Comparison of ENCODE assay signal across 16 cellular contexts in the genomic region with DNA sequence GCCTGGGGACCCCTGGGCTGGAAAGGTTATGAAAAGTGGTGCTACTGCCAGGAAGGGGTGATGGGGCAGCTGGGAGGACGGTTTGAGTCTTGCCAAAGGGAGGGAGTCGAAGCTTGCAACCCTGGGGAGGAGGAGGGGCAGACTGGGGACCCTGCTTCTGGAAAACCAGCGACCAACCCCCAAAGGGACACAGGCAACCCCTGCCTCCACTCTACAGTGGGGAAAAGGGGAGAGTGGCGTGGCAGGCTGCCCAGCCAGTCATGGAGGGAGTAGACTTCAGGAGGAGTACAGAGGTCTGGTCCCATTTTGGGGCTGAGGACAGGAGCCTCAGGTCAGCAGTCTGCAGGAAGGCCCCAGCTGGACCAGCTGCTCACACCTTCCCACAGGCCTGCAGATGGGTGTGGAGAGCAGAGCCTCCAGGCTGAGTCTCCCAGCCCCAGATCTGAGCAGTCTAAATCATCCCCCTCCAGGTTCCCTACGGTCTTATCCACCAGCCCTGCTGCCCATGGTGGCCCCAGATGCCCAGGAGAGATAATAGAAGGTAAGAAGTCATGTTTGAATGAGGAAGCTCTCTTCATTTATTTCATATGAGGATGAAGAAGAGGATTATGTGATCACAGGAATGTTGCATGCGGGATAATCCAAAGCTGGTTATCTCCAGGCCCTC. TPM values are rescaled to one million over a fixed set of nuclear protein-coding genes. Genes with fewer than 3 reads are reported as not detected.
DNase-seq lines count a peak whose midpoint lies in the region; ATAC-seq, FAIRE-seq and TF ChIP-seq lines count a peak whose summit lies in the region.
"Had no signal": no experiment of that assay in that cellular context is flagged by ENCODE, and none has a peak within 500 bp of the region (broad histone marks: within the 10 kb centered on the region; RNA-seq: fewer than 3 reads in every experiment).

No MANE protein-coding gene starts in this region.

- no peaks in the 10 kb centered on the region for H3K27me3 Mint-ChIP-seq in CD8-positive, alpha-beta T cell (ENCODE audit: low read depth)

- no peak overlapping the region for H3K27ac ChIP-seq in CD8-positive, alpha-beta T cell (ENCODE audit: low read depth, low read length)
- peak overlapping the region; percentile 32 for H3K27ac ChIP-seq in RWPE1
- no peak overlapping the region for H3K27ac ChIP-seq in HepG2 (ENCODE audit: extremely low read length, insufficient read depth, low read length)
- no peak overlapping the region for H3K27ac ChIP-seq in adrenal gland
- H3K27ac ChIP-seq: HL-60, uterus had no signal

- no peak for TF ChIP-seq EP300 in HepG2 (IDR thresholded peaks at IDR 0.05; ENCODE audit: low read depth in 2 of 2, low read length in 2 of 2)
- no peak for TF ChIP-seq EP300 in HepG2 (CRISPR knock-in tag; IDR thresholded peaks at IDR 0.05; ENCODE audit: borderline replicate concordance)

- H3K79me2 ChIP-seq in HepG2 (ENCODE audit: insufficient read depth, low read length), result peaks cover 6% of the 10 kb centered on the region

- intact Hi-C loops in CD8-positive, alpha-beta T cell (cut with DNase I, micrococcal nuclease), result loop anchor here in 1 of 2 experiments (5.0 kb wide), 1 partner anchor 59 kb away; no protein-coding TSS in a partner anchor
- intact Hi-C loops in HepG2 (cut with micrococcal nuclease; ENCODE audit: unreplicated experiment) (no loop called here), adrenal gland (cut with DNase I) (loop anchor here in 1 of 2 donors (5.0 kb wide), 1 partner anchor 44 kb away; no protein-coding TSS in a partner anchor)

- in situ Hi-C loops in HepG2 (cut with HindIII; ENCODE audit: extremely low pct_ligation_motif_present, low pct_unique_long_range_greater_than_20kb), result no loop called here

- H3K9me3 ChIP-seq in CD8-positive, alpha-beta T cell (ENCODE audit: low read length), result no peaks in the 10 kb centered on the region
- H3K9me3 ChIP-seq in HepG2 (ENCODE audit: low read length), result no peaks in the 10 kb centered on the region
- no peaks in the 10 kb centered on the region for H3K9me3 ChIP-seq in adrenal gland (replicated peaks in 1 of 3)
- H3K9me3 ChIP-seq: uterus had no signal

- no peak for FAIRE-seq in HepG2 (lab: Jason Lieb, UNC)

- no peak overlapping the region for H2AFZ ChIP-seq in HepG2 (ENCODE audit: low read length)

- no peak overlapping the region for H3K4me2 ChIP-seq in HepG2 (ENCODE audit: low read depth, low read length)

- H3K9me3 Mint-ChIP-seq in CD8-positive, alpha-beta T cell, result no peaks in the 10 kb centered on the region

- no peak overlapping the region for H3K4me3 ChIP-seq in CD8-positive, alpha-beta T cell (ENCODE audit: low read depth, low read length)
- H3K4me3 ChIP-seq in HepG2 (replicated peaks in 1 of 3; ENCODE audit: insufficient read depth in 1 of 3, low read depth in 2 of 3, low read length in 3 of 3), result no peak overlapping the region
- H3K4me3 ChIP-seq in adrenal gland, result no peak overlapping the region
- H3K4me3 ChIP-seq: uterus had no signal

- no peak overlapping the region for H3K9ac ChIP-seq in HepG2 (ENCODE audit: insufficient read depth, low read depth, low read length)

- POLR2A ChIA-PET in CD8-positive, alpha-beta T cell (lab: Charles Lee), result no interaction called here
- POLR2A ChIA-PET in RWPE1 (lab: Yijun Ruan, JAX; ENCODE audit: low non-redundant PET), result interaction anchor here (0.5 kb wide), 1 partner anchor 584 kb away, joined by 4 read pairs; no protein-coding TSS in a partner anchor
- POLR2A ChIA-PET in HepG2 (lab: Yijun Ruan, JAX), result interaction anchor here (1.1 to 1.7 kb wide), 2 partner anchors 49 to 57 kb away, joined by 3 to 4 read pairs; no protein-coding TSS in a partner anchor

- no peaks in the 10 kb centered on the region for H3K27me3 ChIP-seq in CD8-positive, alpha-beta T cell (ENCODE audit: insufficient read depth, low read length)
- no peaks in the 10 kb centered on the region for H3K27me3 ChIP-seq in HepG2 (ENCODE audit: control insufficient read depth in 1 of 2, insufficient read depth in 2 of 2, low read length in 2 of 2)
- H3K27me3 ChIP-seq in adrenal gland, result no peaks in the 10 kb centered on the region
- H3K27me3 ChIP-seq: uterus had no signal

- DNase-seq in AG20443 (ENCODE audit: low spot score) (peak; percentile 1), RWPE1 (ENCODE audit: low spot score) (no peak), HepG2 (ENCODE audit: low spot score) (no peak), NCI-H82 treated with DMSO at 0.1 percent for 48 hours (lab: John Stamatoyannopoulos, UW; ENCODE audit: unreplicated experiment) (no peak), adrenal gland (no peak), foreskin melanocyte (no peak)
- no peak for DNase-seq in CD8-positive, alpha-beta T cell
- DNase-seq: dermis blood vessel endothelial cell; NK-92 treated with Interleukin-12 subunit alpha and Interleukin-12 subunit beta, amount 100 ng/mL, for 24 hours; stimulated activated CD4-positive, alpha-beta T cell treated with anti-CD3 and anti-CD28 coated beads, Interleukin-4, amount 100 ng/mL, for 1 hour; uterus had no signal

- TF ChIP-seq RAD21 in HepG2 (CRISPR knock-in tag; IDR thresholded peaks at IDR 0.05), result no peak

- CTCF ChIA-PET in CD8-positive, alpha-beta T cell (lab: Charles Lee), result interaction anchor here (0.6 kb wide), 1 partner anchor 260 kb away, joined by 3 read pairs; no protein-coding TSS in a partner anchor
- CTCF ChIA-PET in RWPE1 (lab: Yijun Ruan, JAX), result no interaction called here
- CTCF ChIA-PET in HepG2 (lab: Yijun Ruan, JAX; ENCODE audit: low intra/inter-chr PET ratio, low total read pairs), result no interaction called here

- no peaks in the 10 kb centered on the region for H4K20me1 ChIP-seq in HepG2 (ENCODE audit: insufficient read depth, low read length)

- H3K27ac Mint-ChIP-seq in CD8-positive, alpha-beta T cell, result no peak overlapping the region

- BruUV-seq in HepG2 (replicated peaks; lab: Mats Ljungman, UMichigan), result no TSS peak

- peaks cover 29% of the 10 kb centered on the region for H3K36me3 Mint-ChIP-seq in CD8-positive, alpha-beta T cell

- H3K4me1 ChIP-seq in CD8-positive, alpha-beta T cell (ENCODE audit: insufficient read depth, low read length), result no peaks in the 10 kb centered on the region
- no peaks in the 10 kb centered on the region for H3K4me1 ChIP-seq in HepG2 (ENCODE audit: insufficient read depth, low read length)
- H3K4me1 ChIP-seq in adrenal gland (replicated peaks in 1 of 2), result no peaks in the 10 kb centered on the region
- H3K4me1 ChIP-seq: uterus had no signal

- TF ChIP-seq CTCF in CD8-positive, alpha-beta T cell (IDR thresholded peaks at IDR 0.05), result no peak
- no peak for TF ChIP-seq CTCF in RWPE1 (conservative IDR thresholded peaks at IDR 0.05; ENCODE audit: low read depth)
- TF ChIP-seq CTCF in HepG2 (CRISPR knock-in tag; IDR thresholded peaks at IDR 0.05), result no peak
- TF ChIP-seq CTCF in adrenal gland (IDR thresholded peaks at IDR 0.05), result no peak

- H3K4me1 Mint-ChIP-seq in CD8-positive, alpha-beta T cell (ENCODE audit: low read depth), result peaks cover 21% of the 10 kb centered on the region

- ATAC-seq in CD8-positive, alpha-beta T cell, result no peak
- no peak for ATAC-seq in HepG2
- ATAC-seq: left lobe of liver, sciatic nerve had no signal

- H3K4me3 Mint-ChIP-seq in CD8-positive, alpha-beta T cell, result peak overlapping the region; percentile 29

- TF ChIP-seq POLR2A in HepG2 (IDR thresholded peaks at IDR 0.05; ENCODE audit: insufficient read depth in 1 of 2, low read depth in 2 of 2, low read length in 2 of 2) (no peak), adrenal gland (IDR thresholded peaks at IDR 0.05) (no peak)

- 98% methylated on average over 6 of the region's 6 CpGs for WGBS in HepG2 (ENCODE audit: low lambda C conversion rate)
- WGBS in adrenal gland, 4 donors, result 72 to 94% (median 80%) methylated on average over 5 to 6 of the region's 6 CpGs

- H3K36me3 ChIP-seq in CD8-positive, alpha-beta T cell (ENCODE audit: insufficient read depth, low read length), result peaks cover 20% of the 10 kb centered on the region
- H3K36me3 ChIP-seq in HepG2 (replicated peaks in 1 of 2; ENCODE audit: control insufficient read depth in 1 of 2, insufficient read depth in 2 of 2, low read length in 2 of 2), result peaks cover 4 to 28% of the 10 kb centered on the region in 2 experiments
- H3K36me3 ChIP-seq in adrenal gland (replicated peaks in 1 of 2), result peaks cover 0 to 16% of the 10 kb centered on the region in 2 donors
- H3K36me3 ChIP-seq: uterus had no signal

RNA-seq across cellular contexts. Expression of gene DDT, which starts 3.3 kb away (rescaled TPM):
- total RNA-seq in CD8-positive, alpha-beta T cell, result 10 to 100 TPM; 70.9 to 77.5 TPM
- total RNA-seq in HepG2 (2016; rRNA removed; fragmentation: Illumina TruSeq; extraction: Trizol) (120 and 143 TPM in 2 replicates), adrenal gland (100 to 1,000 TPM in 7 of 8 donors, 10 to 100 TPM in 1; 90.1 to 202 (median 146) TPM)
- total RNA-seq in HepG2 (2016; cell fraction: cytosol; rRNA removed; fragmentation: Illumina TruSeq; extraction: Trizol; ENCODE audit: low read depth), result 60.4 and 70.3 TPM in 2 replicates
- total RNA-seq in HepG2 (2016; cell fraction: insoluble cytoplasmic fraction; rRNA removed; fragmentation: Illumina TruSeq; extraction: Trizol), result 129 and 145 TPM in 2 replicates
- 63.1 and 70.2 TPM in 2 replicates for total RNA-seq in HepG2 (2016; cell fraction: membrane; rRNA removed; fragmentation: Illumina TruSeq; extraction: Trizol)
- total RNA-seq in HepG2 (2016; cell fraction: nucleus; rRNA removed; fragmentation: Illumina TruSeq; extraction: Trizol), result 47.8 and 63.8 TPM in 2 replicates
- polyA plus RNA-seq in HepG2 (2011; rRNA removed) (159 and 181 TPM in 2 replicates), adrenal gland (100 to 1,000 TPM in 1 of 3 donors, 10 to 100 TPM in 2; 62.1 to 184 (median 95.3) TPM)
- 124 and 244 TPM in 2 replicates for polyA plus RNA-seq in HepG2 (2011; cell fraction: cytosol; rRNA removed)
- 150 and 188 TPM in 2 replicates for polyA plus RNA-seq in HepG2 (2011; cell fraction: nucleus; rRNA removed)
- polyA plus RNA-seq in HepG2 (2012), result 66.3 and 104 TPM in 2 replicates
- 67.3 and 70.6 TPM in 2 replicates for polyA plus RNA-seq in HepG2 (2016; cell fraction: cytosol; fragmentation: Illumina TruSeq; extraction: Trizol; ENCODE audit: low read depth)
- polyA plus RNA-seq in HepG2 (2016; cell fraction: insoluble cytoplasmic fraction; fragmentation: Illumina TruSeq; extraction: Trizol; ENCODE audit: low read depth), result 125 and 141 TPM in 2 replicates
- 61.9 and 66.8 TPM in 2 replicates for polyA plus RNA-seq in HepG2 (2016; cell fraction: membrane; fragmentation: Illumina TruSeq; extraction: Trizol; ENCODE audit: low read depth)
- polyA plus RNA-seq in HepG2 (2016; cell fraction: nucleus; fragmentation: Illumina TruSeq; extraction: Trizol; ENCODE audit: insufficient read depth, low read depth), result 98.1 and 122 TPM in 2 replicates
- 36.0 and 80.8 TPM in 2 replicates for polyA minus RNA-seq in HepG2 (2011; rRNA and poly(A)+ RNA removed; ENCODE audit: low replicate concordance)
- polyA minus RNA-seq in HepG2 (2011; cell fraction: cytosol; rRNA and poly(A)+ RNA removed), result 35.0 and 38.4 TPM in 2 replicates
- polyA minus RNA-seq in HepG2 (2011; cell fraction: nucleus; rRNA and poly(A)+ RNA removed), result 27.8 and 28.0 TPM in 2 replicates

RNA-seq across cellular contexts. Expression of gene DDTL, which starts 4.3 kb away (rescaled TPM):
- total RNA-seq in CD8-positive, alpha-beta T cell, result not detected
- total RNA-seq in HepG2 (2016; rRNA removed; fragmentation: Illumina TruSeq; extraction: Trizol), result 0.31 TPM in 1 of 2 replicates, not detected in the other
- total RNA-seq in HepG2 (2016; cell fraction: cytosol; rRNA removed; fragmentation: Illumina TruSeq; extraction: Trizol; ENCODE audit: low read depth), result 0.30 TPM in 1 of 2 replicates, not detected in the other
- 0.13 and 0.26 TPM in 2 replicates for total RNA-seq in HepG2 (2016; cell fraction: insoluble cytoplasmic fraction; rRNA removed; fragmentation: Illumina TruSeq; extraction: Trizol)
- 0.28 TPM in 1 of 2 replicates, not detected in the other for total RNA-seq in HepG2 (2016; cell fraction: membrane; rRNA removed; fragmentation: Illumina TruSeq; extraction: Trizol)
- 0.28 TPM in 1 of 2 replicates, not detected in the other for total RNA-seq in HepG2 (2016; cell fraction: nucleus; rRNA removed; fragmentation: Illumina TruSeq; extraction: Trizol)
- polyA plus RNA-seq in HepG2 (2011; rRNA removed), result 0.07 TPM in 1 of 2 replicates, not detected in the other
- polyA plus RNA-seq in HepG2 (2011; cell fraction: cytosol; rRNA removed), result not detected in 2 replicates
- polyA plus RNA-seq in HepG2 (2011; cell fraction: nucleus; rRNA removed), result 0.10 TPM in 1 of 2 replicates, not detected in the other
- 4.9 and 5.3 TPM in 2 replicates for polyA plus RNA-seq in HepG2 (2012)
- 0.10 TPM in 1 of 2 replicates, not detected in the other for polyA plus RNA-seq in HepG2 (2016; cell fraction: cytosol; fragmentation: Illumina TruSeq; extraction: Trizol; ENCODE audit: low read depth)
- polyA plus RNA-seq in HepG2 (2016; cell fraction: insoluble cytoplasmic fraction; fragmentation: Illumina TruSeq; extraction: Trizol; ENCODE audit: low read depth), result 0.23 TPM in 1 of 2 replicates, not detected in the other
- not detected in 2 replicates for polyA plus RNA-seq in HepG2 (2016; cell fraction: membrane; fragmentation: Illumina TruSeq; extraction: Trizol; ENCODE audit: low read depth)
- polyA plus RNA-seq in HepG2 (2016; cell fraction: nucleus; fragmentation: Illumina TruSeq; extraction: Trizol; ENCODE audit: insufficient read depth, low read depth), result not detected in 2 replicates
- 0.22 and 11.7 TPM in 2 replicates for polyA minus RNA-seq in HepG2 (2011; rRNA and poly(A)+ RNA removed; ENCODE audit: low replicate concordance)
- not detected in 2 replicates for polyA minus RNA-seq in HepG2 (2011; cell fraction: cytosol; rRNA and poly(A)+ RNA removed)
- polyA minus RNA-seq in HepG2 (2011; cell fraction: nucleus; rRNA and poly(A)+ RNA removed), result not detected in 2 replicates
- total RNA-seq in adrenal gland, result 1 to 10 TPM in 4 of 8 donors, under 1 TPM in 2, not detected in 2; 0.43 to 4.2 (median 1.8) TPM
- polyA plus RNA-seq in adrenal gland, result 1 to 10 TPM in 1 of 3 donors, under 1 TPM in 1, not detected in 1; 0.98 to 3.5 TPM
- total RNA-seq: left lobe of liver had no signal

RNA-seq across cellular contexts. Expression of gene GSTT2, which starts 9.0 kb away (rescaled TPM):
- not detected for total RNA-seq in CD8-positive, alpha-beta T cell
- total RNA-seq in HepG2 (2016; rRNA removed; fragmentation: Illumina TruSeq; extraction: Trizol), result not detected in 2 replicates
- total RNA-seq in HepG2 (2016; cell fraction: cytosol; rRNA removed; fragmentation: Illumina TruSeq; extraction: Trizol; ENCODE audit: low read depth), result not detected in 2 replicates
- not detected in 2 replicates for total RNA-seq in HepG2 (2016; cell fraction: insoluble cytoplasmic fraction; rRNA removed; fragmentation: Illumina TruSeq; extraction: Trizol)
- not detected in 2 replicates for total RNA-seq in HepG2 (2016; cell fraction: membrane; rRNA removed; fragmentation: Illumina TruSeq; extraction: Trizol)
- total RNA-seq in HepG2 (2016; cell fraction: nucleus; rRNA removed; fragmentation: Illumina TruSeq; extraction: Trizol), result not detected in 2 replicates
- polyA plus RNA-seq in HepG2 (2011; rRNA removed), result not detected in 2 replicates
- not detected in 2 replicates for polyA plus RNA-seq in HepG2 (2011; cell fraction: cytosol; rRNA removed)
- 0.21 and 0.71 TPM in 2 replicates for polyA plus RNA-seq in HepG2 (2011; cell fraction: nucleus; rRNA removed)
- polyA plus RNA-seq in HepG2 (2012), result 0.21 TPM in 1 of 2 replicates, not detected in the other
- not detected in 2 replicates for polyA plus RNA-seq in HepG2 (2016; cell fraction: cytosol; fragmentation: Illumina TruSeq; extraction: Trizol; ENCODE audit: low read depth)
- not detected in 2 replicates for polyA plus RNA-seq in HepG2 (2016; cell fraction: insoluble cytoplasmic fraction; fragmentation: Illumina TruSeq; extraction: Trizol; ENCODE audit: low read depth)
- polyA plus RNA-seq in HepG2 (2016; cell fraction: membrane; fragmentation: Illumina TruSeq; extraction: Trizol; ENCODE audit: low read depth), result not detected in 2 replicates
- polyA plus RNA-seq in HepG2 (2016; cell fraction: nucleus; fragmentation: Illumina TruSeq; extraction: Trizol; ENCODE audit: insufficient read depth, low read depth), result 0.45 TPM in 1 of 2 replicates, not detected in the other
- polyA minus RNA-seq in HepG2 (2011; rRNA and poly(A)+ RNA removed; ENCODE audit: low replicate concordance), result not detected in 2 replicates
- polyA minus RNA-seq in HepG2 (2011; cell fraction: cytosol; rRNA and poly(A)+ RNA removed), result not detected in 2 replicates
- polyA minus RNA-seq in HepG2 (2011; cell fraction: nucleus; rRNA and poly(A)+ RNA removed), result not detected in 2 replicates
- 1 to 10 TPM in 4 of 8 donors, under 1 TPM in 4; 0.28 to 6.1 (median 1.00) TPM for total RNA-seq in adrenal gland
- polyA plus RNA-seq in adrenal gland, result 1 to 10 TPM in 1 of 3 donors, under 1 TPM in 2; 0.24 to 1.6 (median 0.40) TPM
- total RNA-seq: dermis blood vessel endothelial cell, left lobe of liver, sciatic nerve, uterus had no signal

RNA-seq across cellular contexts. Expression of gene GSTT2B, which starts 10.0 kb away (rescaled TPM):
- not detected for total RNA-seq in CD8-positive, alpha-beta T cell
- total RNA-seq in HepG2 (2016; rRNA removed; fragmentation: Illumina TruSeq; extraction: Trizol) (0.53 and 1.5 TPM in 2 replicates), adrenal gland (100 to 1,000 TPM in 1 of 8 donors, 10 to 100 TPM in 5, 1 to 10 TPM in 2; 3.6 to 102 (median 47.0) TPM)
- total RNA-seq in HepG2 (2016; cell fraction: cytosol; rRNA removed; fragmentation: Illumina TruSeq; extraction: Trizol; ENCODE audit: low read depth), result 0.26 and 0.51 TPM in 2 replicates
- 0.62 and 1.2 TPM in 2 replicates for total RNA-seq in HepG2 (2016; cell fraction: insoluble cytoplasmic fraction; rRNA removed; fragmentation: Illumina TruSeq; extraction: Trizol)
- 0.45 and 0.74 TPM in 2 replicates for total RNA-seq in HepG2 (2016; cell fraction: membrane; rRNA removed; fragmentation: Illumina TruSeq; extraction: Trizol)
- 1.4 and 1.9 TPM in 2 replicates for total RNA-seq in HepG2 (2016; cell fraction: nucleus; rRNA removed; fragmentation: Illumina TruSeq; extraction: Trizol)
- polyA plus RNA-seq in HepG2 (2011; rRNA removed) (3.6 and 3.9 TPM in 2 replicates), adrenal gland (100 to 1,000 TPM in 1 of 3 donors, 10 to 100 TPM in 2; 17.1 to 169 (median 51.2) TPM)
- polyA plus RNA-seq in HepG2 (2011; cell fraction: cytosol; rRNA removed), result 1.3 and 1.4 TPM in 2 replicates
- 20.9 and 22.8 TPM in 2 replicates for polyA plus RNA-seq in HepG2 (2011; cell fraction: nucleus; rRNA removed)
- 1.5 and 1.7 TPM in 2 replicates for polyA plus RNA-seq in HepG2 (2012)
- 0.50 and 0.52 TPM in 2 replicates for polyA plus RNA-seq in HepG2 (2016; cell fraction: cytosol; fragmentation: Illumina TruSeq; extraction: Trizol; ENCODE audit: low read depth)
- 0.84 and 1.0 TPM in 2 replicates for polyA plus RNA-seq in HepG2 (2016; cell fraction: insoluble cytoplasmic fraction; fragmentation: Illumina TruSeq; extraction: Trizol; ENCODE audit: low read depth)
- polyA plus RNA-seq in HepG2 (2016; cell fraction: membrane; fragmentation: Illumina TruSeq; extraction: Trizol; ENCODE audit: low read depth), result 0.49 and 0.61 TPM in 2 replicates
- polyA plus RNA-seq in HepG2 (2016; cell fraction: nucleus; fragmentation: Illumina TruSeq; extraction: Trizol; ENCODE audit: insufficient read depth, low read depth), result 6.7 and 7.2 TPM in 2 replicates
- 0.26 and 16.4 TPM in 2 replicates for polyA minus RNA-seq in HepG2 (2011; rRNA and poly(A)+ RNA removed; ENCODE audit: low replicate concordance)
- polyA minus RNA-seq in HepG2 (2011; cell fraction: cytosol; rRNA and poly(A)+ RNA removed), result 0.79 TPM in 1 of 2 replicates, not detected in the other
- 0.75 and 1.4 TPM in 2 replicates for polyA minus RNA-seq in HepG2 (2011; cell fraction: nucleus; rRNA and poly(A)+ RNA removed)

RNA-seq across cellular contexts. Expression of gene GSTT4, which starts 34.3 kb away (rescaled TPM):
- total RNA-seq in CD8-positive, alpha-beta T cell, result not detected
- 0.18 and 0.62 TPM in 2 replicates for total RNA-seq in HepG2 (2016; rRNA removed; fragmentation: Illumina TruSeq; extraction: Trizol)
- 0.30 and 0.44 TPM in 2 replicates for total RNA-seq in HepG2 (2016; cell fraction: cytosol; rRNA removed; fragmentation: Illumina TruSeq; extraction: Trizol; ENCODE audit: low read depth)
- 0.22 and 0.82 TPM in 2 replicates for total RNA-seq in HepG2 (2016; cell fraction: insoluble cytoplasmic fraction; rRNA removed; fragmentation: Illumina TruSeq; extraction: Trizol)
- total RNA-seq in HepG2 (2016; cell fraction: membrane; rRNA removed; fragmentation: Illumina TruSeq; extraction: Trizol), result 0.62 and 0.77 TPM in 2 replicates
- total RNA-seq in HepG2 (2016; cell fraction: nucleus; rRNA removed; fragmentation: Illumina TruSeq; extraction: Trizol), result 0.94 and 1.2 TPM in 2 replicates
- polyA plus RNA-seq in HepG2 (2011; rRNA removed), result 0.59 and 0.63 TPM in 2 replicates
- polyA plus RNA-seq in HepG2 (2011; cell fraction: cytosol; rRNA removed), result 0.06 and 0.16 TPM in 2 replicates
- 2.4 and 3.5 TPM in 2 replicates for polyA plus RNA-seq in HepG2 (2011; cell fraction: nucleus; rRNA removed)
- 0.16 and 0.23 TPM in 2 replicates for polyA plus RNA-seq in HepG2 (2012)
- polyA plus RNA-seq in HepG2 (2016; cell fraction: cytosol; fragmentation: Illumina TruSeq; extraction: Trizol; ENCODE audit: low read depth), result 0.15 and 0.20 TPM in 2 replicates
- not detected in 2 replicates for polyA plus RNA-seq in HepG2 (2016; cell fraction: insoluble cytoplasmic fraction; fragmentation: Illumina TruSeq; extraction: Trizol; ENCODE audit: low read depth)
- polyA plus RNA-seq in HepG2 (2016; cell fraction: membrane; fragmentation: Illumina TruSeq; extraction: Trizol; ENCODE audit: low read depth), result 0.30 TPM in 1 of 2 replicates, not detected in the other
- 2.0 and 2.2 TPM in 2 replicates for polyA plus RNA-seq in HepG2 (2016; cell fraction: nucleus; fragmentation: Illumina TruSeq; extraction: Trizol; ENCODE audit: insufficient read depth, low read depth)
- polyA minus RNA-seq in HepG2 (2011; rRNA and poly(A)+ RNA removed; ENCODE audit: low replicate concordance), result 1.8 TPM in 1 of 2 replicates, not detected in the other
- polyA minus RNA-seq in HepG2 (2011; cell fraction: cytosol; rRNA and poly(A)+ RNA removed), result not detected in 2 replicates
- 3.0 and 4.8 TPM in 2 replicates for polyA minus RNA-seq in HepG2 (2011; cell fraction: nucleus; rRNA and poly(A)+ RNA removed)
- total RNA-seq in adrenal gland, result not detected
- polyA plus RNA-seq in adrenal gland, result not detected
- total RNA-seq: dermis blood vessel endothelial cell, fibroblast of lung, H4, left lobe of liver, sciatic nerve, uterus had no signal
- polyA plus RNA-seq: fibroblast of lung had no signal
